In the genomic region with DNA sequence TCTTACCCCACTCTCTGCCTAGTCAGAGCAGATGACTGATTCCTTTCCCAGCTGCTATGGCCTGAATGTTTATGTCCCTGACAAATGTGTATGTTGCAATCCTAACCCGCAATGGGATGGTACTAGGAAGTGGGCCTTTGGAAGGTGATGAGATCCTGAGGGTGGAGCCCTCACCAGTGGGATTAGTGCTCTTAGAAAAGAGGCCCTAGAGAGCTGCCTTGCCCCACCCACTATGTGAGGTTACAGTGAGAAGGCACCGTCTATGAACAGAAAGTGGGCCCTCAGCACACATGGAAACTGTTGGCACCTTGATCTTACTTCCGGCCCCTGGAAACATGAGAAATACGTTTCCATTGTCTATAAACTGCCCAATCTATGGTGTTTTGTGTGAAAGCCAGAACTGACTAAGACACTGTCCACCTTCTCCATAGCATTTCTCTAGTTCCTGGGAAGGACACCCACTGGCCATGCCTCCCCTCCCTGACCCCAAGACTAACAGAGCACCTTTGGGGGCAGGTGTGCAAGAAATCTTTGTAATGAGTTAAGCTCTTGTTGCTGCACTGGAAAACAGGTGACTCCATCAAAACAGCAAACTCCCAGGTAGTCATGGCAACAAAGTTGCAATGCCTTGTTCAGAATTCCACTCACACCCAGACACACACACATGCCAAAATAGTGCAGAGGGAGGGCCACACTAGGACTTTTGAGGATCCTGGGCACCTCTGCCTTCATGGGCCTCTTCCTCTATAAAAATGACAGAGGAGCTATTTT, we compare ENCODE assay signal across 8 cellular contexts. TPM values are rescaled to one million over a fixed set of nuclear protein-coding genes. Genes with fewer than 3 reads are reported as not detected.
DNase-seq lines count a peak whose midpoint lies in the region; ATAC-seq, FAIRE-seq and TF ChIP-seq lines count a peak whose summit lies in the region.

No MANE protein-coding gene starts in this region.

- H3K4me3 ChIP-seq in endothelial cell of umbilical vein (replicated peaks in 1 of 3; ENCODE audit: insufficient read depth in 1 of 3, low read depth in 1 of 3, low read length in 3 of 3): no peak overlapping the region

- BruUV-seq in endothelial cell of umbilical vein (replicated peaks; lab: Mats Ljungman, UMichigan): TSS peak; percentile 85

- ATAC-seq in HG02885 (IDR thresholded peaks at IDR 0.05; ENCODE audit: poor library complexity, unreplicated experiment) (peak; percentile 78), GM18505 (IDR thresholded peaks at IDR 0.05; ENCODE audit: unreplicated experiment) (no peak), HG03139 (IDR thresholded peaks at IDR 0.05; ENCODE audit: unreplicated experiment) (no peak)

- CTCF ChIA-PET in endothelial cell of umbilical vein (lab: Charles Lee): interaction anchor here (0.8 to 3.7 kb wide), 15 partner anchors 8 to 335 kb away, joined by 3 to 47 read pairs (median 5); partner anchors contain the start of gene RNGTT

- no peaks in the 10 kb centered on the region for H3K79me2 ChIP-seq in endothelial cell of umbilical vein (ENCODE audit: control insufficient read depth, insufficient read depth, low read length)

- H4K20me1 ChIP-seq in endothelial cell of umbilical vein (replicated peaks; ENCODE audit: control insufficient read depth, extremely low read depth, insufficient read depth, low read length): no peaks in the 10 kb centered on the region

- peaks cover 28% of the 10 kb centered on the region for H3K4me1 ChIP-seq in endothelial cell of umbilical vein (ENCODE audit: control insufficient read depth, extremely low read depth, insufficient read depth, low read length)

- dilution Hi-C loops in endothelial cell of umbilical vein (cut with MboI; ENCODE audit: extremely low pct_ligation_motif_present, low sequenced_read_pairs): no loop called here

- no peaks in the 10 kb centered on the region for H3K9me3 ChIP-seq in endothelial cell of umbilical vein (replicated peaks; ENCODE audit: control insufficient read depth, insufficient read depth, low read length)

- POLR2A ChIA-PET in endothelial cell of umbilical vein (lab: Charles Lee): interaction anchor here (1.2 to 1.4 kb wide), 2 partner anchors 13 to 218 kb away, joined by 5 to 8 read pairs; partner anchors contain the start of gene PNRC1

- DNase-seq in DMS53 treated with DMSO at 0.1 percent for 48 hours (lab: John Stamatoyannopoulos, UW; ENCODE audit: unreplicated experiment) (peak; percentile 50), T follicular helper cell (ENCODE audit: low read depth) (peak; percentile 43), endothelial cell of umbilical vein (ENCODE audit: low read depth, low spot score) (peak; percentile 26), HUDEP-2 (lab: John Stamatoyannopoulos, UW; ENCODE audit: unreplicated experiment in 76 of 76) (no peak)
- peak; percentile 10 for DNase-seq in stimulated activated CD8-positive, alpha-beta memory T cell treated with anti-CD3 and anti-CD28 coated beads, Interleukin-15, amount 100 ng/mL, for 1 hour (ENCODE audit: low read depth)

- intact Hi-C loops in endothelial cell of umbilical vein (cut with micrococcal nuclease): loop anchor here (1.0 to 5.0 kb wide), 9 partner anchors 13 to 985 kb away; partner anchors contain the start of genes LYRM2, PM20D2 and PNRC1

- peak overlapping the region; percentile 42 for H3K9ac ChIP-seq in endothelial cell of umbilical vein (replicated peaks; ENCODE audit: extremely low read depth, insufficient read depth, low read length)

- no peak overlapping the region for H2AFZ ChIP-seq in endothelial cell of umbilical vein (ENCODE audit: low read depth, low read length)

- H3K27me3 ChIP-seq in endothelial cell of umbilical vein (ENCODE audit: control insufficient read depth in 2 of 2, insufficient read depth in 2 of 2, low read length in 2 of 2): no peaks in the 10 kb centered on the region

- H3K27ac ChIP-seq in endothelial cell of umbilical vein (ENCODE audit: insufficient read depth, low read depth, low read length): peak overlapping the region; percentile 84

- H3K4me2 ChIP-seq in endothelial cell of umbilical vein (ENCODE audit: insufficient read depth, low read length): peak overlapping the region; percentile 5

- TF ChIP-seq POLR2A in endothelial cell of umbilical vein (IDR thresholded peaks at IDR 0.05; ENCODE audit: low read depth, low read length) (no peak), GM18505 (IDR thresholded peaks at IDR 0.05; ENCODE audit: borderline replicate concordance, extremely low read depth, insufficient read depth, insufficient read length) (no peak)

- TF ChIP-seq CTCF in endothelial cell of umbilical vein (IDR thresholded peaks at IDR 0.05; ENCODE audit: extremely low read depth in 1 of 2, insufficient read depth in 1 of 2, low read depth in 1 of 2, low read length in 2 of 2): no peak

- H3K36me3 ChIP-seq in endothelial cell of umbilical vein (ENCODE audit: control insufficient read depth in 2 of 2, extremely low read depth in 1 of 2, insufficient read depth in 2 of 2, low read length in 2 of 2): no peaks in the 10 kb centered on the region

- no peak for FAIRE-seq in endothelial cell of umbilical vein (lab: Jason Lieb, UNC)

- no peaks in the 10 kb centered on the region for H3K9me1 ChIP-seq in endothelial cell of umbilical vein (replicated peaks; ENCODE audit: control insufficient read depth, extremely low read depth, insufficient read depth, low read length)

TF ChIP-seq in endothelial cell of umbilical vein, 7 proteins besides CTCF, POLR2A, EP300 and RAD21:
- no peak for TF ChIP-seq GATA2 (IDR thresholded peaks at IDR 0.05; ENCODE audit: insufficient read depth, insufficient read length, low read depth, low read length)
- no peak for TF ChIP-seq MYC (IDR thresholded peaks at IDR 0.05; ENCODE audit: low read depth, low read length)
- TF ChIP-seq, protein P1, sequence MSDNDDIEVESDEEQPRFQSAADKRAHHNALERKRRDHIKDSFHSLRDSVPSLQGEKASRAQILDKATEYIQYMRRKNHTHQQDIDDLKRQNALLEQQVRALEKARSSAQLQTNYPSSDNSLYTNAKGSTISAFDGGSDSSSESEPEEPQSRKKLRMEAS (IDR thresholded peaks at IDR 0.05; ENCODE audit: insufficient read depth, insufficient read length): no peak
- TF ChIP-seq EZH2 (IDR thresholded peaks at IDR 0.05; ENCODE audit: borderline replicate concordance, low read depth, low read length, severe bottlenecking): no peak
- TF ChIP-seq JUN (IDR thresholded peaks at IDR 0.05; ENCODE audit: borderline replicate concordance, insufficient read depth, insufficient read length, low read depth): no peak
- TF ChIP-seq FOS (IDR thresholded peaks at IDR 0.05; ENCODE audit: borderline replicate concordance, insufficient read depth, low read length): no peak
- TF ChIP-seq POLR2AphosphoS5 (IDR thresholded peaks at IDR 0.05; ENCODE audit: insufficient read depth, low read depth, low read length): no peak

RNA-seq across cellular contexts. Expression of gene GABRR2, which starts 16.2 kb away (rescaled TPM):
- 2.5 and 3.6 TPM in 2 replicates for total RNA-seq in endothelial cell of umbilical vein
- polyA plus RNA-seq in endothelial cell of umbilical vein: 1.4 TPM in 2 replicates
- polyA plus RNA-seq in endothelial cell of umbilical vein (2011; cell fraction: cytosol; rRNA removed): 0.22 and 0.32 TPM in 2 replicates
- polyA plus RNA-seq in endothelial cell of umbilical vein (2011; cell fraction: nucleus; rRNA removed): 13.3 and 16.4 TPM in 2 replicates
- 0.44 TPM in 2 replicates for polyA plus RNA-seq in endothelial cell of umbilical vein (2012)
- 1.8 and 5.5 TPM in 2 replicates for polyA minus RNA-seq in endothelial cell of umbilical vein
- not detected for polyA minus RNA-seq in endothelial cell of umbilical vein (2011; cell fraction: cytosol; rRNA and poly(A)+ RNA removed)
- 2.6 and 4.1 TPM in 2 replicates for polyA minus RNA-seq in endothelial cell of umbilical vein (2011; cell fraction: nucleus; rRNA and poly(A)+ RNA removed)

RNA-seq across cellular contexts. Expression of gene UBE2J1, which starts 53.7 kb away (rescaled TPM):
- 84.9 and 96.6 TPM in 2 replicates for total RNA-seq in endothelial cell of umbilical vein
- polyA plus RNA-seq in endothelial cell of umbilical vein: 36.3 and 44.4 TPM in 2 replicates
- 40.5 and 45.2 TPM in 2 replicates for polyA plus RNA-seq in endothelial cell of umbilical vein (2011; cell fraction: cytosol; rRNA removed)
- polyA plus RNA-seq in endothelial cell of umbilical vein (2011; cell fraction: nucleus; rRNA removed): 38.4 and 45.2 TPM in 2 replicates
- 31.7 and 47.9 TPM in 2 replicates for polyA plus RNA-seq in endothelial cell of umbilical vein (2012)
- 47.2 and 53.7 TPM in 2 replicates for polyA minus RNA-seq in endothelial cell of umbilical vein
- polyA minus RNA-seq in endothelial cell of umbilical vein (2011; cell fraction: cytosol; rRNA and poly(A)+ RNA removed): 13.6 TPM
- 40.8 and 51.1 TPM in 2 replicates for polyA minus RNA-seq in endothelial cell of umbilical vein (2011; cell fraction: nucleus; rRNA and poly(A)+ RNA removed)

Comparison
In these comparisons a context has a peak if more than half of its experiments do, and no peak if none do; other contexts are left out.
1. DNase-seq: peak in DMS53 treated with DMSO at 0.1 percent for 48 hours (single experiment), T follicular helper cell (single experiment), endothelial cell of umbilical vein (single experiment) and stimulated activated CD8-positive, alpha-beta memory T cell treated with anti-CD3 and anti-CD28 coated beads, Interleukin-15, amount 100 ng/mL, for 1 hour (single experiment); none in HUDEP-2 (0 of 76).